In the genomic region with DNA sequence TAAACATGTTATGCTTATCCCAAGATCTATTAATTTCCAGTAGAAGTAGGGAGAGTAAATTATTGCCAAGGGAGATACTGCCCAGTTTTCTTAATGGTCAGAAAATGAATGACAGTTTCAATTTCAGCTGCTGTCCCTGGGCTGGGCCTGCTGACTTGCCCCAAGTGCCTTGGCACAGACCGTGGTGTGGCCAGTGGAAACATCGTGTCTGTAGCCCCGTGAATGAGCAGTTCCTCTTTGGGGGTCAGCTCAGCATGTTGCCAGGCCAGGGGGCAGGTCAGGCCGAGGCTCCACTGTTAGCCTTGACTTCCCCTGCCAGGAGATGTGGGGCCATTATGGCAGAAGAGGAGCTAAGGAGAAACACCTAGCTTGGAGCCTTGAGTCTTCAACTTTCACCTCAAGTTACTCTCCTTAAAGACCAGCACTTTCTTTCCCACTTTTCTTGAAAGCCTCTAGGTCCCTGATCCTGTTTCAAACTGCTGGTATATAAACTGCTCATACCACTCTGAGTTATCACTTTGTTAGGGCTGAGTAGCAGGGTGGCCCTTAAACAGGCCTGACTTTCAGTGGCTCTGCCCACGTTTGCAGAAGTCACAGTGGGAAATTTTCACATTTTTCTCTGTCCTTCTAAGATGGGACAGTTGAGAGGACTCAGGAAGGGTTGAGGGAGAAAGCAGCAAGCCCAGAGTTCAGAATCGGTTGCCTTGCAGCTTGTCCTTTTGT, we compare ENCODE assay signal across 10 cellular contexts.
DNase-seq lines count a peak whose midpoint lies in the region; ATAC-seq lines count a peak whose summit lies in the region.
"Had no signal": no experiment of that assay in that cellular context is flagged by ENCODE, and none has a peak within 500 bp of the region (broad histone marks: within the 10 kb centered on the region; RNA-seq: fewer than 3 reads in every experiment).

No MANE protein-coding gene starts in this region.

- H3K4me1 Mint-ChIP-seq in activated naive CD8-positive, alpha-beta T cell treated with anti-CD3 and anti-CD28 coated beads, Interleukin-2, amount 50 U/mL, for 24 hours: peaks cover 76% of the 10 kb centered on the region
- peaks cover 63% of the 10 kb centered on the region for H3K4me1 Mint-ChIP-seq in memory B cell

- H3K4me3 ChIP-seq in aorta (ENCODE audit: low read length in 2 of 2): no peak overlapping the region

- H3K9me3 Mint-ChIP-seq in activated naive CD8-positive, alpha-beta T cell treated with anti-CD3 and anti-CD28 coated beads, Interleukin-2, amount 50 U/mL, for 24 hours: no peaks in the 10 kb centered on the region
- H3K9me3 Mint-ChIP-seq in memory B cell: no peaks in the 10 kb centered on the region
- H3K9me3 Mint-ChIP-seq: neural crest cell had no signal

- H3K27me3 Mint-ChIP-seq in activated naive CD8-positive, alpha-beta T cell treated with anti-CD3 and anti-CD28 coated beads, Interleukin-2, amount 50 U/mL, for 24 hours: no peaks in the 10 kb centered on the region
- no peaks in the 10 kb centered on the region for H3K27me3 Mint-ChIP-seq in memory B cell

- DNase-seq in left cardiac atrium (peak; percentile 29), Right ventricle myocardium inferior (ENCODE audit: missing footprints) (no peak), memory B cell (ENCODE audit: low spot score in 2 of 2) (no peak), aorta (peak in 1 of 2 donors; percentile 74), amniotic stem cell (lab: John Stamatoyannopoulos, UW) (no peak)
- no peak for DNase-seq in activated naive CD8-positive, alpha-beta T cell treated with anti-CD3 and anti-CD28 coated beads, Interleukin-2, amount 50 U/mL, for 24 hours
- DNase-seq in effector CD4-positive, alpha-beta T cell: no peak
- DNase-seq: NCI-H510A treated with DMSO at 0.1 percent for 48 hours had no signal

- no peak overlapping the region for H3K4me3 Mint-ChIP-seq in activated naive CD8-positive, alpha-beta T cell treated with anti-CD3 and anti-CD28 coated beads, Interleukin-2, amount 50 U/mL, for 24 hours
- no peak overlapping the region for H3K4me3 Mint-ChIP-seq in memory B cell
- H3K4me3 Mint-ChIP-seq: neural crest cell had no signal

- H3K36me3 Mint-ChIP-seq in activated naive CD8-positive, alpha-beta T cell treated with anti-CD3 and anti-CD28 coated beads, Interleukin-2, amount 50 U/mL, for 24 hours (ENCODE audit: low read depth): peaks cover 14% of the 10 kb centered on the region
- peaks cover 8% of the 10 kb centered on the region for H3K36me3 Mint-ChIP-seq in memory B cell

- intact Hi-C loops in left cardiac atrium (cut with DNase I): no loop called here
- intact Hi-C loops in Right ventricle myocardium inferior (cut with DNase I): no loop called here
- intact Hi-C loops in aorta (cut with DNase I): no loop called here

- H3K4me1 ChIP-seq in aorta (ENCODE audit: control insufficient read depth in 1 of 2, insufficient read depth in 2 of 2, low read length in 2 of 2): peaks cover 4 to 12% of the 10 kb centered on the region in 2 donors

- no peaks in the 10 kb centered on the region for H3K36me3 ChIP-seq in aorta (ENCODE audit: control insufficient read depth in 1 of 2, insufficient read depth in 2 of 2, low read length in 1 of 2)

- peak overlapping the region; percentile 89 for H3K27ac Mint-ChIP-seq in activated naive CD8-positive, alpha-beta T cell treated with anti-CD3 and anti-CD28 coated beads, Interleukin-2, amount 50 U/mL, for 24 hours
- H3K27ac Mint-ChIP-seq in memory B cell: peak overlapping the region; percentile 45

- H3K9me3 ChIP-seq in aorta (ENCODE audit: control insufficient read depth, low read length): no peaks in the 10 kb centered on the region

- ATAC-seq in left cardiac atrium (peak; percentile 25 to 35), Right ventricle myocardium inferior (no peak), memory B cell (ENCODE audit: low read depth) (no peak), aorta (ENCODE audit: low FRiP score) (peak; percentile 11), GM21447 (IDR thresholded peaks at IDR 0.05; ENCODE audit: unreplicated experiment) (no peak)
- ATAC-seq in activated naive CD8-positive, alpha-beta T cell treated with anti-CD3 and anti-CD28 coated beads, Interleukin-2, amount 50 U/mL, for 24 hours: peak; percentile 16

- H3K27me3 ChIP-seq in aorta (ENCODE audit: control insufficient read depth in 1 of 2, insufficient read depth in 2 of 2, low read length in 1 of 2): no peaks in the 10 kb centered on the region

- 67 to 80% methylated on average over 6 of the region's 6 CpGs for WGBS in aorta, 2 donors

- no peak overlapping the region for H3K27ac ChIP-seq in aorta (ENCODE audit: low read depth in 1 of 2, low read length in 2 of 2)

Comparison
In these comparisons a context has a peak if more than half of its experiments do, and no peak if none do; other contexts are left out.
1. ATAC-seq: peak in left cardiac atrium (2 of 2), activated naive CD8-positive, alpha-beta T cell treated with anti-CD3 and anti-CD28 coated beads, Interleukin-2, amount 50 U/mL, for 24 hours (single experiment) and aorta (single experiment); none in Right ventricle myocardium inferior (single experiment), memory B cell (single experiment) and GM21447 (single experiment).